ENCODE assay signal across 19 cellular contexts in the genomic region with DNA sequence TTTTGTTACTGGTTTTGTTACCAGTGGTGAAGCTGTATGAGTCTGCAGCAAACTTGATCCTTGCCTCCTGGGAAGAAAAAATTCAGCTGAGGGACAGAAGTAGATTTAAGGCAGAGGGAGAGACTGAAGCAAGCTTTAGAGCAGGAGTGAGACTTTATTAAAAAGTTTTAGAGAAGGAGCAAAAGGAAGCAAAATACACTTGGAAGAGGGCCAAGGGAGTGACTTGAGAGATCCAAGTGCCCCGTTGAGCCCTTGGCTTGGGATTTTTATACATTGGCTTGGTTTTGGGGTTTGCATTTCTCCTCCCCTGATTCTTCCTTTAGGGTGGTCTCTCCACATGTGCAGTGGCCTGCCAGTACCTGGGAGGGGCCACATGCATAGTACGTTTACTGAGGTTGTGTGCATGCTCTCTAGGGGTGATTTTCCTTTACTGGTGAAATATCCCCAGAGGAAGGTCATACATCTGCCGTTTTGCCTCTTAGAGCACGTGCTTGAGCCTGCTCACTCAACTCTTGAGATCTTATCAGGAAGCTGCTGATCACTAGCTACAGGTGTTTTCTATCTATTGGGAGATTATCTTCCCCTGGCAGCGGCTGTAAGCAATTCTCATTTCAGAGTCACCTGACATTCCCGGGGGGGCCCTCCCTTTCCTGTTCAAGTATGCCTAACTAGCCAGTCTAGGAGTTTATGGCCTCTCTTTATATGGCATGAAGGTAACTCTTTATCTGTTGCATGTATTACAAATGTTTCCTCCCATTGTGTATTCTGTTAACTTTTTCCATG. TPM values are rescaled to one million over a fixed set of nuclear protein-coding genes. Genes with fewer than 3 reads are reported as not detected.
DNase-seq lines count a peak whose midpoint lies in the region; ATAC-seq lines count a peak whose summit lies in the region.
"Had no signal": no experiment of that assay in that cellular context is flagged by ENCODE, and none has a peak within 500 bp of the region (broad histone marks: within the 10 kb centered on the region; RNA-seq: fewer than 3 reads in every experiment).

No MANE protein-coding gene starts in this region.

- ATAC-seq in T-cell (replicated peaks in 1 of 4) (no peak), HG03565 (IDR thresholded peaks at IDR 0.05; ENCODE audit: unreplicated experiment) (no peak)
- ATAC-seq in activated CD4-positive, CD25-positive, alpha-beta regulatory T cell treated with anti-CD3 and anti-CD28 coated beads, Interleukin-2, amount 50 U/mL, for 24 hours, result no peak
- ATAC-seq: CD8-positive, alpha-beta T cell; foreskin keratinocyte; sciatic nerve had no signal

- no peaks in the 10 kb centered on the region for H3K9me3 Mint-ChIP-seq in T-cell
- H3K9me3 Mint-ChIP-seq: CD8-positive, alpha-beta T cell had no signal

- H3K36me3 Mint-ChIP-seq in T-cell, result no peaks in the 10 kb centered on the region
- H3K36me3 Mint-ChIP-seq: CD8-positive, alpha-beta T cell had no signal

- H3K4me1 Mint-ChIP-seq in T-cell, result peaks cover 47 to 79% (median 58%) of the 10 kb centered on the region in 3 donors

- H3K4me3 Mint-ChIP-seq in T-cell, result no peak overlapping the region
- H3K4me3 Mint-ChIP-seq: CD8-positive, alpha-beta T cell had no signal

- in situ Hi-C loops in KBM-7 (cut with MboI; ENCODE audit: low pct_unique_long_range_greater_than_20kb, low sequenced_read_pairs), result no loop called here

- peak in 2 of 3 experiments; percentile 17 to 59 for DNase-seq in NCI-H1417 (lab: John Stamatoyannopoulos, UW)
- DNase-seq in NCI-H1417 treated with DMSO at 0.1 percent for 48 hours (lab: John Stamatoyannopoulos, UW), result no peak
- peak; percentile 17 for DNase-seq in KBM-7
- no peak for DNase-seq in T-cell
- DNase-seq in lung microvascular endothelial cell (ENCODE audit: low read depth in 2 of 2), result peak; percentile 6 to 67
- no peak for DNase-seq in UCSD-AML1 (lab: John Stamatoyannopoulos, UW; ENCODE audit: unreplicated experiment)
- DNase-seq: activated naive CD4-positive, alpha-beta T cell; brain microvascular endothelial cell; effector CD8-positive, alpha-beta T cell; foreskin keratinocyte; GOT3; SIG-M5; stimulated activated CD4-positive, alpha-beta T cell treated with anti-CD3 and anti-CD28 coated beads, Interleukin-4, amount 100 ng/mL, for 4 hours had no signal

- H3K27ac Mint-ChIP-seq in T-cell, result peak overlapping the region; percentile 22 to 31
- H3K27ac Mint-ChIP-seq: CD8-positive, alpha-beta T cell had no signal

- CTCF ChIA-PET in T-cell (lab: Charles Lee), result interaction anchor here (0.6 to 1.2 kb wide), 6 partner anchors 9 to 1086 kb away, joined by 3 to 7 read pairs (median 4); no protein-coding TSS in a partner anchor

- POLR2A ChIA-PET in T-cell (lab: Charles Lee), result interaction anchor here in 1 of 2 donors (0.7 to 1.1 kb wide), 2 partner anchors 18 to 671 kb away, joined by 3 to 4 read pairs; no protein-coding TSS in a partner anchor

- H3K27me3 Mint-ChIP-seq in T-cell, result peaks cover 0 to 4% of the 10 kb centered on the region in 2 donors

RNA-seq across cellular contexts. Expression of gene FASLG, which starts 20.3 kb away (rescaled TPM):
- total RNA-seq in T-cell (1 to 10 TPM in 4 of 5 donors, under 1 TPM in 1; 0.70 to 5.2 (median 3.4) TPM), lung microvascular endothelial cell (not detected in 2 replicates)
- total RNA-seq: A172, foreskin keratinocyte, mesenteric fat pad had no signal

Comparison
In these comparisons a context has a peak if more than half of its experiments do, and no peak if none do; other contexts are left out.
1. DNase-seq: peak in NCI-H1417 (2 of 3), KBM-7 (single experiment) and lung microvascular endothelial cell (2 of 2); none in NCI-H1417 treated with DMSO at 0.1 percent for 48 hours (single experiment), T-cell (0 of 34) and UCSD-AML1 (single experiment).